In genomic region chr16:56632160-56632847, GRCh38 we compare ENCODE assay signal across 8 cellular contexts. TPM values are rescaled to one million over a fixed set of nuclear protein-coding genes. Genes with fewer than 3 reads are reported as not detected.
A peak's percentile ranks its signal among the peaks of the same experiment; 100 is the strongest.
DNase-seq lines count a peak whose midpoint lies in the region; ATAC-seq and TF ChIP-seq lines count a peak whose summit lies in the region.

MT1M (plus strand) TSS chr16:56632659; CDS start chr16:56632732, 73 bp downstream.

- H3K36me3 ChIP-seq in H7 (replicated peaks; ENCODE audit: control insufficient read depth, insufficient read depth, low read length) (no peaks in the 10 kb centered on the region), hepatocyte (replicated peaks; ENCODE audit: insufficient read depth, low read depth) (no peaks in the 10 kb centered on the region), rectal smooth muscle tissue (ENCODE audit: control insufficient read depth, insufficient read depth, low read length) (no peaks in the 10 kb centered on the region)

- no peaks in the 10 kb centered on the region for H4K20me1 ChIP-seq in hepatocyte (ENCODE audit: insufficient read depth, poor library complexity, severe bottlenecking)

- H3K4me3 ChIP-seq in H7 (ENCODE audit: insufficient read depth, low read depth, low read length) (peak within 1 kb of the TSS; percentile 39), hepatocyte (peak within 1 kb of the TSS; percentile 39), rectal smooth muscle tissue (ENCODE audit: low read length) (peak within 1 kb of the TSS; percentile 62)

- H3K27ac ChIP-seq in adipose tissue (ENCODE audit: low read depth, low read length) (peak within 1 kb of the TSS; percentile 41), hepatocyte (no peak within 1 kb of the TSS), rectal smooth muscle tissue (ENCODE audit: low read depth, low read length) (peak within 1 kb of the TSS; percentile 68)

- peak within 1 kb of the TSS; percentile 89 for H3K4me2 ChIP-seq in hepatocyte

- H3K27me3 ChIP-seq in H7 (ENCODE audit: control insufficient read depth, insufficient read depth, low read length) (peaks cover 95% of the 10 kb centered on the region), hepatocyte (peaks cover 84% of the 10 kb centered on the region), rectal smooth muscle tissue (ENCODE audit: control insufficient read depth, insufficient read depth, low read length) (peaks cover 19% of the 10 kb centered on the region)

- no peak for ATAC-seq in GM19463 (IDR thresholded peaks at IDR 0.05; ENCODE audit: unreplicated experiment)

- no peaks in the 10 kb centered on the region for H3K9me3 ChIP-seq in hepatocyte (ENCODE audit: low read depth)

- peak within 1 kb of the TSS; percentile 28 for H2AFZ ChIP-seq in hepatocyte

- peaks cover 13% of the 10 kb centered on the region for H3K4me1 ChIP-seq in hepatocyte (ENCODE audit: insufficient read depth)
- H3K4me1 ChIP-seq in rectal smooth muscle tissue (ENCODE audit: control insufficient read depth, insufficient read depth, low read length) = no peaks in the 10 kb centered on the region

- no peak for TF ChIP-seq CTCF in hepatocyte (IDR thresholded peaks at IDR 0.05; ENCODE audit: poor library complexity)

- DNase-seq in H7 (peak; percentile 83), hepatocyte (ENCODE audit: low spot score) (peak; percentile 26), NCI-H748 treated with DMSO at 0.1 percent for 48 hours (lab: John Stamatoyannopoulos, UW) (no peak), NCI-H345 treated with DMSO at 0.1 percent for 48 hours (lab: John Stamatoyannopoulos, UW; ENCODE audit: unreplicated experiment) (no peak), NCI-H1930 (lab: John Stamatoyannopoulos, UW) (no peak)

- H3K79me2 ChIP-seq in hepatocyte = no peaks in the 10 kb centered on the region

- WGBS in adipose tissue, 3 donors = 1% methylated on average over 58 to 61 of the region's 61 CpGs
- WGBS in hepatocyte (ENCODE audit: low lambda C conversion rate, missing lambda C conversion rate) = 2% methylated on average over 49 of the region's 61 CpGs

- peak within 1 kb of the TSS; percentile 68 for H3K9ac ChIP-seq in rectal smooth muscle tissue (ENCODE audit: low read length)

- H3K9me2 ChIP-seq in hepatocyte (replicated peaks; ENCODE audit: insufficient read depth) = no peaks in the 10 kb centered on the region

RNA-seq across cellular contexts. Expression of gene MT1M, which starts in this region (rescaled TPM):
- total RNA-seq in H7 (2014; rRNA removed; shearing (Covaris generic)) = 0.80 and 0.81 TPM in 2 replicates
- polyA plus RNA-seq in adipose tissue (1,000 to 10,000 TPM in 1 of 3 donors, 100 to 1,000 TPM in 2; 108 to 1,265 (median 551) TPM), hepatocyte (0.26 TPM in 1 of 2 replicates, not detected in the other)
- total RNA-seq in hepatocyte = 0.60 TPM in 1 of 2 replicates, not detected in the other

Comparison
In these comparisons a context has a peak if more than half of its experiments do, and no peak if none do; other contexts are left out.
1. RNA of gene MT1M (polyA plus RNA-seq): 108 to 1,265 TPM in adipose tissue; 0.26 TPM in hepatocyte; every median in the first group is over 10 times any median in the second.
2. Peak in DNase-seq and H3K4me3 ChIP-seq in H7; RNA of the gene not detected or under 1 TPM.
3. Peak in DNase-seq, H3K4me3 ChIP-seq and H3K4me2 ChIP-seq in hepatocyte; RNA of the gene not detected or under 1 TPM.
4. Peak in every context shown above with its lines, with median percentiles within 50 percentile points of each other: H3K4me3 ChIP-seq.